In genomic region chr15:83650831-83651230, GRCh38 we compare ENCODE assay signal across 24 cellular contexts.
"Had no signal": no experiment of that assay in that cellular context is flagged by ENCODE, and none has a peak within 500 bp of the region (broad histone marks: within the 10 kb centered on the region; RNA-seq: fewer than 3 reads in every experiment).

No MANE protein-coding gene starts in this region.

- H3K4me2 ChIP-seq: neural progenitor cell had no signal

- H3K36me3 ChIP-seq: neural progenitor cell, ovary, right lobe of liver, sigmoid colon, stomach, thoracic aorta, thyroid gland, tibial nerve, upper lobe of left lung, vagina had no signal

- H3K27ac ChIP-seq: neural progenitor cell, ovary, parathyroid adenoma, psoas muscle, right lobe of liver, sigmoid colon, stomach, thoracic aorta, thyroid gland, tibial nerve, upper lobe of left lung, vagina had no signal

- H3K27me3 ChIP-seq: ovary, right lobe of liver, sigmoid colon, thyroid gland, vagina had no signal

- H3K79me2 ChIP-seq: parathyroid adenoma had no signal

- H2AFZ ChIP-seq: neural progenitor cell, parathyroid adenoma had no signal

- H3K9ac ChIP-seq: neural progenitor cell, parathyroid adenoma had no signal

- ATAC-seq: psoas muscle; right cardiac atrium; right lobe of liver; stimulated activated effector memory CD8-positive, alpha-beta T cell treated with anti-CD3 and anti-CD28 coated beads, Interleukin-12 subunit alpha, Interleukin-12 subunit beta, amount 100 ng/mL, for 72 hours; stimulated activated naive B cell treated with anti-CD40 and anti-IgM and Interleukin-4, amounts not matched to agents 10 μg/mL and 1 μg/mL and 100 μg/mL, for 72 hours had no signal

- H3K4me1 ChIP-seq: neural progenitor cell, parathyroid adenoma, psoas muscle had no signal

- H3K4me3 ChIP-seq: neural progenitor cell, ovary, psoas muscle, right lobe of liver, sigmoid colon, stomach, thoracic aorta, thyroid gland, tibial nerve, upper lobe of left lung, vagina had no signal

- H3K9me3 ChIP-seq: ovary, psoas muscle, right lobe of liver, sigmoid colon, stomach, thoracic aorta, thyroid gland, upper lobe of left lung, vagina had no signal

- DNase-seq: occipital lobe; ovary; posterior cingulate gyrus; psoas muscle; right cardiac atrium; right lobe of liver; sigmoid colon; small intestine; stimulated activated CD4-positive, alpha-beta T cell treated with anti-CD3 and anti-CD28 coated beads, Interleukin-15, amount 100 ng/mL, for 24 hours; stimulated activated CD4-positive, alpha-beta T cell treated with anti-CD3 and anti-CD28 coated beads, Interleukin-2, amount 100 ng/mL, for 24 hours; stimulated activated CD4-positive, alpha-beta T cell treated with anti-CD3 and anti-CD28 coated beads, Interleukin-2, amount 100 ng/mL, for 48 hours; stimulated activated CD4-positive, alpha-beta T cell treated with anti-CD3 and anti-CD28 coated beads, Interleukin-4, amount 100 ng/mL, for 24 hours; stimulated activated naive B cell treated with anti-CD40 and anti-IgM and Interleukin-4, amounts not matched to agents 10 μg/mL and 1 μg/mL and 100 μg/mL, for 72 hours; stimulated activated naive CD4-positive, alpha-beta T cell treated with Interleukin-2 at 50 U/mL for 16 hours; stomach; thyroid gland; trophoblast cell; upper lobe of left lung had no signal
